Comparison of ENCODE assay signal across 20 cellular contexts in genomic region chr2:33342171-33342570, GRCh38.
"Had no signal": no experiment of that assay in that cellular context is flagged by ENCODE, and none has a peak within 500 bp of the region (broad histone marks: within the 10 kb centered on the region; RNA-seq: fewer than 3 reads in every experiment).

No MANE protein-coding gene starts in this region.

- H3K4me3 ChIP-seq: body of pancreas, lower lobe of right lung, tibial nerve, vagina had no signal

- H3K36me3 Mint-ChIP-seq: activated naive CD4-positive, alpha-beta T cell treated with anti-CD3 and anti-CD28 coated beads, Interleukin-2, amount 50 U/mL, for 72 hours; WTC11 had no signal

- ATAC-seq: activated CD8-positive, alpha-beta T cell treated with anti-CD3 and anti-CD28 coated beads, Interleukin-2, amount 10 ng/mL, durations not matched to agents 7 days and 5 days; activated naive CD4-positive, alpha-beta T cell treated with anti-CD3 and anti-CD28 coated beads, Interleukin-2, amount 50 U/mL, for 72 hours; activated T-cell treated with anti-CD3 and anti-CD28 coated beads, Interleukin-2, amount 50 U/mL, for 72 hours; body of pancreas; lower lobe of right lung; T-helper 17 cell; WTC11 had no signal

- H3K9me3 ChIP-seq: body of pancreas, lower lobe of right lung, tibial nerve, vagina had no signal

- H3K27ac ChIP-seq: body of pancreas, lower lobe of right lung, vagina had no signal

- H3K4me1 ChIP-seq: body of pancreas, lower lobe of right lung, vagina had no signal

- H3K36me3 ChIP-seq: lower lobe of right lung, tibial nerve, vagina had no signal

- H3K4me1 Mint-ChIP-seq: WTC11 had no signal

- H3K9me3 Mint-ChIP-seq: activated CD4-positive, alpha-beta T cell treated with anti-CD3 and anti-CD28 coated beads, Interleukin-2, amount 10 ng/mL, durations not matched to agents 24 days and 14 days; activated naive CD4-positive, alpha-beta T cell treated with anti-CD3 and anti-CD28 coated beads, Interleukin-2, amount 50 U/mL, for 72 hours; activated T-cell treated with anti-CD3 and anti-CD28 coated beads, Interleukin-2, amount 50 U/mL, for 72 hours; WTC11 had no signal

- DNase-seq: activated CD4-positive, alpha-beta T cell treated with anti-CD3 and anti-CD28 coated beads, Interleukin-2, amount 10 ng/mL, durations not matched to agents 24 days and 14 days; activated CD8-positive, alpha-beta memory T cell treated with anti-CD3 and anti-CD28 coated beads, Interleukin-2, amount 50 U/mL, for 4 hours; activated CD8-positive, alpha-beta T cell treated with anti-CD3 and anti-CD28 coated beads, Interleukin-2, amount 10 ng/mL, durations not matched to agents 7 days and 5 days; activated gamma-delta T cell; activated T-cell treated with anti-CD3 and anti-CD28 coated beads, Interleukin-2, amount 50 U/mL, for 72 hours; body of pancreas; caudate nucleus; cortex of kidney; effector memory CD4-positive, alpha-beta T cell; foreskin melanocyte; head of caudate nucleus; lower lobe of right lung; midbrain; stimulated activated CD4-positive, alpha-beta T cell treated with anti-CD3 and anti-CD28 coated beads, Interleukin-2, amount 100 ng/mL, for 48 hours; stimulated activated naive CD4-positive, alpha-beta T cell; T-helper 17 cell had no signal

- H3K27ac Mint-ChIP-seq: activated CD4-positive, alpha-beta T cell treated with anti-CD3 and anti-CD28 coated beads, Interleukin-2, amount 10 ng/mL, durations not matched to agents 24 days and 14 days; activated CD8-positive, alpha-beta T cell treated with anti-CD3 and anti-CD28 coated beads, Interleukin-2, amount 10 ng/mL, durations not matched to agents 7 days and 5 days; activated naive CD4-positive, alpha-beta T cell treated with anti-CD3 and anti-CD28 coated beads, Interleukin-2, amount 50 U/mL, for 72 hours; activated T-cell treated with anti-CD3 and anti-CD28 coated beads, Interleukin-2, amount 50 U/mL, for 72 hours; T-helper 17 cell had no signal

- H3K4me3 Mint-ChIP-seq: activated CD4-positive, alpha-beta T cell treated with anti-CD3 and anti-CD28 coated beads, Interleukin-2, amount 10 ng/mL, durations not matched to agents 24 days and 14 days; activated CD8-positive, alpha-beta T cell treated with anti-CD3 and anti-CD28 coated beads, Interleukin-2, amount 10 ng/mL, durations not matched to agents 7 days and 5 days; activated T-cell treated with anti-CD3 and anti-CD28 coated beads, Interleukin-2, amount 50 U/mL, for 72 hours; T-helper 17 cell; WTC11 had no signal

- H3K27me3 ChIP-seq: body of pancreas, tibial nerve, vagina had no signal
